Comparison of ENCODE assay signal across 8 cellular contexts in genomic region chr7:27210441-27211083, GRCh38. TPM values are rescaled to one million over a fixed set of nuclear protein-coding genes. Genes with fewer than 3 reads are reported as not detected.
DNase-seq lines count a peak whose midpoint lies in the region; ATAC-seq and TF ChIP-seq lines count a peak whose summit lies in the region.

No MANE protein-coding gene starts in this region.

- peaks cover 41% of the 10 kb centered on the region for H3K27me3 ChIP-seq in parathyroid adenoma (ENCODE audit: control insufficient read depth, insufficient read depth, low read length)

- peaks cover 76% of the 10 kb centered on the region for H3K27me3 Mint-ChIP-seq in activated T-helper 17 cell treated with anti-CD3 and anti-CD28 coated beads, Interleukin-2, amount 50 U/mL, for 72 hours

- peak overlapping the region; percentile 40 for H3K4me3 Mint-ChIP-seq in activated T-helper 17 cell treated with anti-CD3 and anti-CD28 coated beads, Interleukin-2, amount 50 U/mL, for 72 hours

- H3K9me3 ChIP-seq in parathyroid adenoma (ENCODE audit: control insufficient read depth, low read length) = no peaks in the 10 kb centered on the region

- TF ChIP-seq POLR2A in NB4 (IDR thresholded peaks at IDR 0.05; ENCODE audit: extremely low read depth, insufficient read length) = no peak

- no peak overlapping the region for H3K27ac Mint-ChIP-seq in activated T-helper 17 cell treated with anti-CD3 and anti-CD28 coated beads, Interleukin-2, amount 50 U/mL, for 72 hours

- no peaks in the 10 kb centered on the region for H3K36me3 Mint-ChIP-seq in activated T-helper 17 cell treated with anti-CD3 and anti-CD28 coated beads, Interleukin-2, amount 50 U/mL, for 72 hours (ENCODE audit: low read depth)

- H3K79me2 ChIP-seq in parathyroid adenoma = no peaks in the 10 kb centered on the region

- H3K4me2 ChIP-seq in parathyroid adenoma (ENCODE audit: low read length) = no peak overlapping the region

- H3K36me3 ChIP-seq in parathyroid adenoma (ENCODE audit: control insufficient read depth, insufficient read depth, low read length) = no peaks in the 10 kb centered on the region

- H3K9me3 Mint-ChIP-seq in activated T-helper 17 cell treated with anti-CD3 and anti-CD28 coated beads, Interleukin-2, amount 50 U/mL, for 72 hours = no peaks in the 10 kb centered on the region

- peaks cover 5% of the 10 kb centered on the region for H3K4me1 Mint-ChIP-seq in activated T-helper 17 cell treated with anti-CD3 and anti-CD28 coated beads, Interleukin-2, amount 50 U/mL, for 72 hours

- DNase-seq in NB4 (ENCODE audit: low read depth) (peak; percentile 52), glomerular visceral epithelial cell (ENCODE audit: extremely low spot score) (peak; percentile 31), NCI-H128 (lab: John Stamatoyannopoulos, UW; ENCODE audit: unreplicated experiment) (no peak), NCI-H1105 treated with DMSO at 0.1 percent for 48 hours (lab: John Stamatoyannopoulos, UW) (no peak)

- H3K4me3 ChIP-seq in NB4 (ENCODE audit: low read depth, low read length) (no peak overlapping the region), parathyroid adenoma (ENCODE audit: low read depth, low read length) (no peak overlapping the region)

- H3K27ac ChIP-seq in parathyroid adenoma = no peak overlapping the region

- H3K9ac ChIP-seq in parathyroid adenoma = no peak overlapping the region

- H3K4me1 ChIP-seq in parathyroid adenoma = no peaks in the 10 kb centered on the region

- H2AFZ ChIP-seq in parathyroid adenoma = peak overlapping the region; percentile 64

- ATAC-seq in activated T-helper 17 cell treated with anti-CD3 and anti-CD28 coated beads, Interleukin-2, amount 50 U/mL, for 72 hours (replicated peaks) = peak; percentile 45
- no peak for ATAC-seq in HG03196 (IDR thresholded peaks at IDR 0.05; ENCODE audit: unreplicated experiment)

- TF ChIP-seq CTCF in GM12872 (IDR thresholded peaks at IDR 0.05; ENCODE audit: insufficient read depth, low read depth, low read length) (peak; percentile 93), NB4 (IDR thresholded peaks at IDR 0.05; ENCODE audit: low read depth, low read length) (peak; percentile 57), parathyroid adenoma (IDR thresholded peaks at IDR 0.05) (peak; percentile 62)

RNA-seq across cellular contexts. Expression of gene HOXA13, which starts 10.7 kb away (rescaled TPM):
- total RNA-seq in activated T-helper 17 cell treated with anti-CD3 and anti-CD28 coated beads, Interleukin-2, amount 50 U/mL, for 72 hours = not detected

RNA-seq across cellular contexts. Expression of gene HOXA11, which starts 25.5 kb away (rescaled TPM):
- not detected for total RNA-seq in activated T-helper 17 cell treated with anti-CD3 and anti-CD28 coated beads, Interleukin-2, amount 50 U/mL, for 72 hours

RNA-seq across cellular contexts. Expression of gene EVX1, which starts 32.0 kb away (rescaled TPM):
- not detected for total RNA-seq in activated T-helper 17 cell treated with anti-CD3 and anti-CD28 coated beads, Interleukin-2, amount 50 U/mL, for 72 hours

RNA-seq across cellular contexts. Expression of gene HOXA10, which starts 36.4 kb away (rescaled TPM):
- total RNA-seq in activated T-helper 17 cell treated with anti-CD3 and anti-CD28 coated beads, Interleukin-2, amount 50 U/mL, for 72 hours = not detected

RNA-seq across cellular contexts. Expression of gene HOXA9, which starts 45.2 kb away (rescaled TPM):
- total RNA-seq in activated T-helper 17 cell treated with anti-CD3 and anti-CD28 coated beads, Interleukin-2, amount 50 U/mL, for 72 hours = not detected

Comparison
In these comparisons a context has a peak if more than half of its experiments do, and no peak if none do; other contexts are left out.
1. DNase-seq: peak in NB4 (single experiment) and glomerular visceral epithelial cell (single experiment); none in NCI-H128 (single experiment) and NCI-H1105 treated with DMSO at 0.1 percent for 48 hours (single experiment).
2. Peak in every context shown above with its lines, with median percentiles within 50 percentile points of each other: CTCF ChIP-seq.